In genomic region chr19:53101518-53101917, GRCh38 we compare ENCODE assay signal across 9 cellular contexts. TPM values are rescaled to one million over a fixed set of nuclear protein-coding genes. Genes with fewer than 3 reads are reported as not detected.
DNase-seq lines count a peak whose midpoint lies in the region; ATAC-seq and TF ChIP-seq lines count a peak whose summit lies in the region.
"Had no signal": no experiment of that assay in that cellular context is flagged by ENCODE, and none has a peak within 500 bp of the region (broad histone marks: within the 10 kb centered on the region; RNA-seq: fewer than 3 reads in every experiment).

No MANE protein-coding gene starts in this region.

- H3K9me3 ChIP-seq in cardiac muscle cell (ENCODE audit: low read depth) (no peaks in the 10 kb centered on the region), subcutaneous abdominal adipose tissue (ENCODE audit: control insufficient read depth in 5 of 5, low read length in 5 of 5) (no peaks in the 10 kb centered on the region)
- H3K9me3 ChIP-seq: SJSA1 had no signal

- H3K9me3 Mint-ChIP-seq in T-cell = peaks cover 0 to 7% (median 5%) of the 10 kb centered on the region in 3 donors

- peak overlapping the region; percentile 88 to 92 (median 91) for H3K4me3 Mint-ChIP-seq in T-cell

- H3K27me3 ChIP-seq in cardiac muscle cell (no peaks in the 10 kb centered on the region), subcutaneous abdominal adipose tissue (ENCODE audit: control insufficient read depth in 5 of 5, insufficient read depth in 4 of 5, low read length in 5 of 5) (no peaks in the 10 kb centered on the region)
- H3K27me3 ChIP-seq: SJSA1 had no signal

- no peak for TF ChIP-seq CTCF in cardiac muscle cell (IDR thresholded peaks at IDR 0.05; ENCODE audit: low read depth, low read length)
- no peak for TF ChIP-seq CTCF in foreskin fibroblast (IDR thresholded peaks at IDR 0.05; ENCODE audit: low read depth, low read length)

- peaks cover 45% of the 10 kb centered on the region for H3K36me3 Mint-ChIP-seq in T-cell

- H3K4me1 ChIP-seq in cardiac muscle cell (ENCODE audit: low read depth) (peaks cover 16% of the 10 kb centered on the region), subcutaneous abdominal adipose tissue (ENCODE audit: control insufficient read depth in 5 of 5, insufficient read depth in 5 of 5, low read length in 5 of 5) (peaks cover 1 to 37% (median 24%) of the 10 kb centered on the region in 5 donors)

- H3K27me3 Mint-ChIP-seq in T-cell = no peaks in the 10 kb centered on the region

- H3K36me3 ChIP-seq in cardiac muscle cell = no peaks in the 10 kb centered on the region
- peaks cover 0 to 13% (median 11%) of the 10 kb centered on the region in 5 donors for H3K36me3 ChIP-seq in subcutaneous abdominal adipose tissue (ENCODE audit: control insufficient read depth in 5 of 5, insufficient read depth in 5 of 5, low read length in 5 of 5)

- peak overlapping the region in 1 of 2 donors; percentile 90 for H3K27ac Mint-ChIP-seq in T-cell

- ATAC-seq in T-cell (replicated peaks in 1 of 4) (no peak), GM19328 (IDR thresholded peaks at IDR 0.05; ENCODE audit: unreplicated experiment) (no peak), HG03095 (IDR thresholded peaks at IDR 0.05; ENCODE audit: unreplicated experiment) (no peak)

- CTCF ChIA-PET in T-cell (lab: Charles Lee) = interaction anchor here (0.5 kb wide), 2 partner anchors 300 to 709 kb away, joined by 3 to 10 read pairs; no protein-coding TSS in a partner anchor

- H3K27ac ChIP-seq in cardiac muscle cell (peak overlapping the region; percentile 36), subcutaneous abdominal adipose tissue (ENCODE audit: low read depth, low read length) (peak overlapping the region; percentile 88)
- H3K27ac ChIP-seq: SJSA1 had no signal

- H3K4me3 ChIP-seq in cardiac muscle cell (peak overlapping the region; percentile 86), foreskin fibroblast (ENCODE audit: low read depth in 1 of 2, low read length in 2 of 2) (peak overlapping the region; percentile 63 to 97), subcutaneous abdominal adipose tissue (ENCODE audit: low read depth in 1 of 5, low read length in 5 of 5) (peak overlapping the region in 4 of 5 donors; percentile 7 to 97 (median 54))

- H3K9ac ChIP-seq in subcutaneous abdominal adipose tissue (ENCODE audit: low read length in 5 of 5) = peak overlapping the region in 1 of 5 donors; percentile 90

- POLR2A ChIA-PET in T-cell (lab: Charles Lee) = no interaction called here

- peak in 1 of 2 donors; percentile 6 for DNase-seq in cardiac muscle cell (ENCODE audit: low read depth in 1 of 2, low spot score in 1 of 2)
- no peak for DNase-seq in cardiac septum (ENCODE audit: low spot score)
- DNase-seq in T-cell = no peak
- peak in 1 of 2 donors; percentile 13 for DNase-seq in foreskin fibroblast
- no peak for DNase-seq in NCI-H1417 (lab: John Stamatoyannopoulos, UW)

- H3K4me1 Mint-ChIP-seq in T-cell = peaks cover 43 to 48% (median 46%) of the 10 kb centered on the region in 3 donors

- intact Hi-C loops in cardiac septum (cut with DNase I) = loop anchor here (5.0 kb wide), 1 partner anchor 56 kb away; the partner anchor contains the start of gene ZNF347

RNA-seq across cellular contexts. Expression of gene ZNF160, which starts 1.7 kb away (rescaled TPM):
- total RNA-seq in cardiac muscle cell = 56.3 and 110 TPM in 2 replicates
- polyA plus RNA-seq in cardiac muscle cell = 53.8 and 83.5 TPM in 2 replicates
- total RNA-seq in cardiac septum = 16.8 TPM
- total RNA-seq in T-cell = 10 to 100 TPM; 45.6 to 57.8 (median 54.6) TPM

RNA-seq across cellular contexts. Expression of gene ZNF415, which starts 31.2 kb away (rescaled TPM):
- 11.9 and 17.0 TPM in 2 replicates for total RNA-seq in cardiac muscle cell
- polyA plus RNA-seq in cardiac muscle cell = 11.8 and 22.9 TPM in 2 replicates
- 20.9 TPM for total RNA-seq in cardiac septum
- total RNA-seq in T-cell = 1 to 10 TPM in 3 of 5 donors, under 1 TPM in 2; 0.20 to 1.8 (median 1.4) TPM

RNA-seq across cellular contexts. Expression of gene ERVV-2, which starts 57.0 kb away (rescaled TPM):
- total RNA-seq in cardiac muscle cell (0.06 and 0.14 TPM in 2 replicates), cardiac septum (not detected), T-cell (not detected)
- 0.91 TPM in 1 of 2 replicates, not detected in the other for polyA plus RNA-seq in cardiac muscle cell
- total RNA-seq: SJSA1 had no signal

RNA-seq across cellular contexts. Expression of gene ZNF347, which starts 57.3 kb away (rescaled TPM):
- total RNA-seq in cardiac muscle cell (2.9 and 5.8 TPM in 2 replicates), cardiac septum (7.7 TPM), T-cell (10 to 100 TPM in 3 of 5 donors, 1 to 10 TPM in 2; 6.0 to 14.2 (median 10.9) TPM)
- 1.9 and 5.8 TPM in 2 replicates for polyA plus RNA-seq in cardiac muscle cell
